Comparison of ENCODE assay signal across 8 cellular contexts in genomic region chr11:109853156-109853776, GRCh38.
DNase-seq lines count a peak whose midpoint lies in the region; ATAC-seq, FAIRE-seq and TF ChIP-seq lines count a peak whose summit lies in the region.

No MANE protein-coding gene starts in this region.

- peak; percentile 76 for ATAC-seq in GM19455 (IDR thresholded peaks at IDR 0.05; ENCODE audit: unreplicated experiment)
- peak; percentile 76 for ATAC-seq in HG03565 (IDR thresholded peaks at IDR 0.05; ENCODE audit: unreplicated experiment)
- ATAC-seq in foreskin keratinocyte, result peak; percentile 60

- DNase-seq in DMS79 (lab: John Stamatoyannopoulos, UW), result peak; percentile 7
- DNase-seq in RCC 7860 (ENCODE audit: low spot score), result peak; percentile 37
- DNase-seq in foreskin keratinocyte, result peak in 1 of 2 donors; percentile 59
- DNase-seq in cortex of kidney (lab: John Stamatoyannopoulos, UW), result no peak
- no peak for DNase-seq in tibial artery
- no peak for DNase-seq in cardiac septum (ENCODE audit: low spot score)

- H3K27me3 ChIP-seq in foreskin keratinocyte (no peaks in the 10 kb centered on the region), tibial artery (no peaks in the 10 kb centered on the region)

- peak; percentile 67 for FAIRE-seq in RCC 7860 (lab: Jason Lieb, UNC)

- no peak overlapping the region for H3K4me3 ChIP-seq in tibial artery

- no peak overlapping the region for H3K27ac ChIP-seq in foreskin keratinocyte
- no peak overlapping the region for H3K27ac ChIP-seq in tibial artery

- H3K9me3 ChIP-seq in tibial artery, result no peaks in the 10 kb centered on the region

- no peaks in the 10 kb centered on the region for H3K4me1 ChIP-seq in foreskin keratinocyte
- H3K4me1 ChIP-seq in tibial artery, result no peaks in the 10 kb centered on the region

- peak; percentile 91 for TF ChIP-seq CTCF in foreskin keratinocyte (conservative IDR thresholded peaks at IDR 0.05)
- TF ChIP-seq CTCF in tibial artery (IDR thresholded peaks at IDR 0.05), result peak in 1 of 2 experiments; percentile 28

- intact Hi-C loops in tibial artery (cut with DNase I; ENCODE audit: low total_unique reads), result no loop called here
- intact Hi-C loops in cardiac septum (cut with DNase I), result no loop called here

- no peaks in the 10 kb centered on the region for H3K36me3 ChIP-seq in tibial artery

Comparison
In these comparisons a context has a peak if more than half of its experiments do, and no peak if none do; other contexts are left out.
1. DNase-seq: peak in DMS79 (single experiment) and RCC 7860 (single experiment); none in cortex of kidney (single experiment), tibial artery (0 of 2) and cardiac septum (single experiment).
2. Peak in every context shown above with its lines, with median percentiles within 50 percentile points of each other: ATAC-seq.